Comparison of ENCODE assay signal across 1 cellular context in the genomic region with DNA sequence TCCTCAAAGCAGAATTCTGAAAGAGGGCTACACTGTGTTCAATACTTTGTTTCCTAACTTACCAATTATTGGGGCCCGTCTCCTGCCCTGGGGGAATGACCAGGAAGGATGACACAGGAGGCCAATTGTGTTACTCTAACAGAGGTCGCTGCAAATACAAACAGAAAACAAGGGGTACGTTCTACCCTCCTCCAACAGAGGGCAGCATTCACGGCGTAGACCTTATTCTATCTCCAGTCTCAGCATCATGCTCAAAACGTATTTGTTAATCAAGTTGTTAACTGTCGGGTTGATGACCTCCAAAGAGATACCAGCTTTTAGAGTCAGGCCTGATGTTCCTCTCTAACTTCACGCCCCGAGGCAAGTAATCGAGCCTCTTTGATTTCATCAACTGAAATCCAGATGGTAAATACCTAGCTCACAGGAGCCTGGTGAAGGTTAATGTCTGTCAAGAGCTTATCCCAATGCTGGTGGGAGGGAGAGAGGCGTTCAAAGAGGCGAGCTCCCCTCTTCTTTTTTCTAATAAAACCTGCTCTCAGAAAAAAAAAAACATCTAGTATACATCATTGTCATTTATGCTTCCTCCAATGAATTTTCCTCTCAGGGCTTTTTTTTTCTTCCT.
TF ChIP-seq lines count a peak whose summit lies in the region.

No MANE protein-coding gene starts in this region.

TF ChIP-seq in HCT116, 20 proteins besides CTCF, POLR2A, EP300 and RAD21 (continued from another document):
- TF ChIP-seq, protein P1, sequence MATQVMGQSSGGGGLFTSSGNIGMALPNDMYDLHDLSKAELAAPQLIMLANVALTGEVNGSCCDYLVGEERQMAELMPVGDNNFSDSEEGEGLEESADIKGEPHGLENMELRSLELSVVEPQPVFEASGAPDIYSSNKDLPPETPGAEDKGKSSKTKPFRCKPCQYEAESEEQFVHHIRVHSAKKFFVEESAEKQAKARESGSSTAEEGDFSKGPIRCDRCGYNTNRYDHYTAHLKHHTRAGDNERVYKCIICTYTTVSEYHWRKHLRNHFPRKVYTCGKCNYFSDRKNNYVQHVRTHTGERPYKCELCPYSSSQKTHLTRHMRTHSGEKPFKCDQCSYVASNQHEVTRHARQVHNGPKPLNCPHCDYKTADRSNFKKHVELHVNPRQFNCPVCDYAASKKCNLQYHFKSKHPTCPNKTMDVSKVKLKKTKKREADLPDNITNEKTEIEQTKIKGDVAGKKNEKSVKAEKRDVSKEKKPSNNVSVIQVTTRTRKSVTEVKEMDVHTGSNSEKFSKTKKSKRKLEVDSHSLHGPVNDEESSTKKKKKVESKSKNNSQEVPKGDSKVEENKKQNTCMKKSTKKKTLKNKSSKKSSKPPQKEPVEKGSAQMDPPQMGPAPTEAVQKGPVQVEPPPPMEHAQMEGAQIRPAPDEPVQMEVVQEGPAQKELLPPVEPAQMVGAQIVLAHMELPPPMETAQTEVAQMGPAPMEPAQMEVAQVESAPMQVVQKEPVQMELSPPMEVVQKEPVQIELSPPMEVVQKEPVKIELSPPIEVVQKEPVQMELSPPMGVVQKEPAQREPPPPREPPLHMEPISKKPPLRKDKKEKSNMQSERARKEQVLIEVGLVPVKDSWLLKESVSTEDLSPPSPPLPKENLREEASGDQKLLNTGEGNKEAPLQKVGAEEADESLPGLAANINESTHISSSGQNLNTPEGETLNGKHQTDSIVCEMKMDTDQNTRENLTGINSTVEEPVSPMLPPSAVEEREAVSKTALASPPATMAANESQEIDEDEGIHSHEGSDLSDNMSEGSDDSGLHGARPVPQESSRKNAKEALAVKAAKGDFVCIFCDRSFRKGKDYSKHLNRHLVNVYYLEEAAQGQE (IDR thresholded peaks at IDR 0.05; ENCODE audit: low read depth): no peak
- TF ChIP-seq, protein P2, sequence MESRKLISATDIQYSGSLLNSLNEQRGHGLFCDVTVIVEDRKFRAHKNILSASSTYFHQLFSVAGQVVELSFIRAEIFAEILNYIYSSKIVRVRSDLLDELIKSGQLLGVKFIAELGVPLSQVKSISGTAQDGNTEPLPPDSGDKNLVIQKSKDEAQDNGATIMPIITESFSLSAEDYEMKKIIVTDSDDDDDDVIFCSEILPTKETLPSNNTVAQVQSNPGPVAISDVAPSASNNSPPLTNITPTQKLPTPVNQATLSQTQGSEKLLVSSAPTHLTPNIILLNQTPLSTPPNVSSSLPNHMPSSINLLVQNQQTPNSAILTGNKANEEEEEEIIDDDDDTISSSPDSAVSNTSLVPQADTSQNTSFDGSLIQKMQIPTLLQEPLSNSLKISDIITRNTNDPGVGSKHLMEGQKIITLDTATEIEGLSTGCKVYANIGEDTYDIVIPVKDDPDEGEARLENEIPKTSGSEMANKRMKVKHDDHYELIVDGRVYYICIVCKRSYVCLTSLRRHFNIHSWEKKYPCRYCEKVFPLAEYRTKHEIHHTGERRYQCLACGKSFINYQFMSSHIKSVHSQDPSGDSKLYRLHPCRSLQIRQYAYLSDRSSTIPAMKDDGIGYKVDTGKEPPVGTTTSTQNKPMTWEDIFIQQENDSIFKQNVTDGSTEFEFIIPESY (IDR thresholded peaks at IDR 0.05; ENCODE audit: extremely low read depth, insufficient replicate concordance, low read length): no peak
